Comparison of ENCODE assay signal across 23 cellular contexts in genomic region chr14:54771411-54772027, GRCh38.
A peak's percentile ranks its signal among the peaks of the same experiment; 100 is the strongest.
DNase-seq lines count a peak whose midpoint lies in the region; ATAC-seq and TF ChIP-seq lines count a peak whose summit lies in the region.
"Had no signal": no experiment of that assay in that cellular context is flagged by ENCODE, and none has a peak within 500 bp of the region (broad histone marks: within the 10 kb centered on the region; RNA-seq: fewer than 3 reads in every experiment).

No MANE protein-coding gene starts in this region.

- H3K27me3 ChIP-seq in mammary epithelial cell (ENCODE audit: insufficient read depth, low read length) (no peaks in the 10 kb centered on the region), thoracic aorta (replicated peaks; ENCODE audit: insufficient read depth) (no peaks in the 10 kb centered on the region)
- H3K27me3 ChIP-seq: thyroid gland had no signal

- dilution Hi-C loops in mammary epithelial cell (cut with HindIII; ENCODE audit: low sequenced_read_pairs): no loop called here

- POLR2A ChIA-PET in MCF 10A (lab: Yijun Ruan, JAX): interaction anchor here (1.3 to 4.9 kb wide), 2 partner anchors 14 to 205 kb away, joined by 3 to 68 read pairs; partner anchors contain the start of gene SAMD4A

- H3K4me1 Mint-ChIP-seq in MCF 10A (ENCODE audit: insufficient read depth, unreplicated experiment) (peaks cover 21% of the 10 kb centered on the region), mesothelial cell of epicardium (peaks cover 15% of the 10 kb centered on the region)

- peak overlapping the region; percentile 93 for H3K27ac Mint-ChIP-seq in MCF 10A (ENCODE audit: low read depth, unreplicated experiment)
- H3K27ac Mint-ChIP-seq in mesothelial cell of epicardium: peak overlapping the region; percentile 95
- H3K27ac Mint-ChIP-seq: CD14-positive monocyte, immature natural killer cell, memory B cell had no signal

- no peak overlapping the region for H3K4me3 Mint-ChIP-seq in MCF 10A (ENCODE audit: unreplicated experiment)
- H3K4me3 Mint-ChIP-seq in mesothelial cell of epicardium: no peak overlapping the region
- H3K4me3 Mint-ChIP-seq: CD14-positive monocyte, immature natural killer cell, memory B cell had no signal

- H3K36me3 ChIP-seq in mammary epithelial cell (ENCODE audit: insufficient read depth, low read length) (no peaks in the 10 kb centered on the region), thoracic aorta (peaks cover 13% of the 10 kb centered on the region)

- H3K4me3 ChIP-seq in mammary epithelial cell (replicated peaks in 1 of 3; ENCODE audit: insufficient read depth in 1 of 3, low read depth in 2 of 3, low read length in 3 of 3) (no peak overlapping the region), coronary artery (no peak overlapping the region), thoracic aorta (no peak overlapping the region)
- H3K4me3 ChIP-seq: skin epidermis, thyroid gland had no signal

- H3K27me3 Mint-ChIP-seq in MCF 10A (ENCODE audit: insufficient read depth, unreplicated experiment) (no peaks in the 10 kb centered on the region), mesothelial cell of epicardium (ENCODE audit: low read depth) (no peaks in the 10 kb centered on the region)
- H3K27me3 Mint-ChIP-seq: memory B cell had no signal

- peaks cover 42% of the 10 kb centered on the region for H3K36me3 Mint-ChIP-seq in MCF 10A (ENCODE audit: insufficient read depth, unreplicated experiment)
- H3K36me3 Mint-ChIP-seq in mesothelial cell of epicardium: no peaks in the 10 kb centered on the region
- H3K36me3 Mint-ChIP-seq: CD14-positive monocyte, immature natural killer cell had no signal

- WGBS in mammary epithelial cell (ENCODE audit: low coverage, missing lambda C conversion rate): 79% methylated on average over 6 of the region's 6 CpGs

- H3K9me3 ChIP-seq in mammary epithelial cell (replicated peaks; ENCODE audit: insufficient read depth, low read length): no peaks in the 10 kb centered on the region
- no peaks in the 10 kb centered on the region for H3K9me3 ChIP-seq in thoracic aorta
- H3K9me3 ChIP-seq: thyroid gland had no signal

- no peaks in the 10 kb centered on the region for H4K20me1 ChIP-seq in mammary epithelial cell (ENCODE audit: insufficient read depth, low read length)

- BruUV-seq in MCF 10A (replicated peaks; lab: Mats Ljungman, UMichigan) (no TSS peak), mammary epithelial cell (replicated peaks; lab: Mats Ljungman, UMichigan) (no TSS peak)

- peaks cover 36% of the 10 kb centered on the region for H3K4me1 ChIP-seq in mammary epithelial cell (ENCODE audit: insufficient read depth, low read length)
- H3K4me1 ChIP-seq in thoracic aorta (ENCODE audit: control insufficient read depth in 1 of 2, low read depth in 2 of 2): peaks cover 56 to 81% of the 10 kb centered on the region in 2 donors

- no peaks in the 10 kb centered on the region for H3K79me2 ChIP-seq in mammary epithelial cell (ENCODE audit: insufficient read depth, low read length)

- no peak for DNase-seq in MCF 10A (ENCODE audit: unreplicated experiment)
- no peak for DNase-seq in mammary epithelial cell
- no peak for DNase-seq in coronary artery (ENCODE audit: low spot score)
- no peak for DNase-seq in mesothelial cell of epicardium (ENCODE audit: low spot score in 2 of 2, unreplicated experiment in 2 of 2)
- no peak for DNase-seq in thoracic aorta (ENCODE audit: low spot score)
- no peak for DNase-seq in SW480 (ENCODE audit: low spot score)
- DNase-seq in Kasumi-1 (lab: John Stamatoyannopoulos, UW): no peak
- no peak for DNase-seq in NCI-H748 (lab: John Stamatoyannopoulos, UW; ENCODE audit: unreplicated experiment)
- DNase-seq: 8988T; activated CD4-positive, alpha-beta T cell treated with anti-CD3 and anti-CD28 coated beads for 48 hours; glutamatergic neuron; GOT3; immature natural killer cell; KBM-7; NCI-H1092; NCI-H748 treated with DMSO at 0.1 percent for 48 hours; stimulated activated CD4-positive, alpha-beta T cell treated with anti-CD3 and anti-CD28 coated beads, Interleukin-4, amount 100 ng/mL, for 4 hours; stimulated activated CD8-positive, alpha-beta memory T cell treated with anti-CD3 and anti-CD28 coated beads, Interleukin-4, amount 100 ng/mL, for 48 hours; thyroid gland had no signal

- H3K27ac ChIP-seq in mammary epithelial cell (ENCODE audit: insufficient read depth, low read depth, low read length): no peak overlapping the region
- H3K27ac ChIP-seq in coronary artery: peak overlapping the region; percentile 89 to 93
- peak overlapping the region; percentile 96 to 99 for H3K27ac ChIP-seq in thoracic aorta
- H3K27ac ChIP-seq: HL-60 had no signal

- intact Hi-C loops in MCF 10A (cut with micrococcal nuclease): loop anchor here (5.0 to 10.0 kb wide), 2 partner anchors 36 to 267 kb away; partner anchors contain the start of gene CGRRF1
- intact Hi-C loops in mammary epithelial cell (cut with micrococcal nuclease): loop anchor here (2.0 to 5.0 kb wide), 2 partner anchors 49 to 119 kb away; no protein-coding TSS in a partner anchor

- no peak overlapping the region for H2AFZ ChIP-seq in mammary epithelial cell (ENCODE audit: low read depth, low read length)

- CTCF ChIA-PET in MCF 10A (lab: Yijun Ruan, JAX): interaction anchor here (0.7 to 6.8 kb wide), 3 partner anchors 60 to 261 kb away, joined by 3 to 113 read pairs (median 3); partner anchors contain the start of gene SAMD4A
- CTCF ChIA-PET in mammary epithelial cell (lab: Charles Lee; ENCODE audit: low non-redundant PET): no interaction called here

- H3K4me2 ChIP-seq in mammary epithelial cell (ENCODE audit: insufficient read depth, low read depth, low read length): no peak overlapping the region

- H3K9ac ChIP-seq in mammary epithelial cell (ENCODE audit: insufficient read depth, low read length): no peak overlapping the region

- in situ Hi-C loops in mammary epithelial cell (cut with MboI; ENCODE audit: low sequenced_read_pairs in 2 of 2): no loop called here

- no peak for TF ChIP-seq CTCF in MCF 10A (IDR thresholded peaks at IDR 0.05; ENCODE audit: unreplicated experiment)
- TF ChIP-seq CTCF in mammary epithelial cell (conservative IDR thresholded peaks at IDR 0.05 in 1 of 2, IDR thresholded peaks at IDR 0.05 in 1 of 2; ENCODE audit: extremely low read depth in 1 of 2, insufficient read depth in 1 of 2, low read depth in 1 of 2, low read length in 2 of 2): no peak
- no peak for TF ChIP-seq CTCF in coronary artery (IDR thresholded peaks at IDR 0.05)
- no peak for TF ChIP-seq CTCF in mesothelial cell of epicardium (IDR thresholded peaks at IDR 0.05; ENCODE audit: unreplicated experiment)
- no peak for TF ChIP-seq CTCF in thoracic aorta (IDR thresholded peaks at IDR 0.05)

- ATAC-seq in thoracic aorta (ENCODE audit: insufficient number of reproducible peaks, low FRiP score, low read depth): no peak

- no peaks in the 10 kb centered on the region for H3K9me3 Mint-ChIP-seq in MCF 10A (ENCODE audit: unreplicated experiment)
- H3K9me3 Mint-ChIP-seq in mesothelial cell of epicardium: no peaks in the 10 kb centered on the region
- H3K9me3 Mint-ChIP-seq: CD14-positive monocyte, immature natural killer cell, memory B cell had no signal
